ENCODE assay signal across 25 cellular contexts in genomic region chr6:25484900-25485299, GRCh38.
"Had no signal": no experiment of that assay in that cellular context is flagged by ENCODE, and none has a peak within 500 bp of the region (broad histone marks: within the 10 kb centered on the region; RNA-seq: fewer than 3 reads in every experiment).

No MANE protein-coding gene starts in this region.

- ATAC-seq: activated CD4-positive, alpha-beta T cell treated with anti-CD3 and anti-CD28 coated beads for 36 hours; activated CD8-positive, alpha-beta T cell treated with anti-CD3 and anti-CD28 coated beads, Interleukin-2, amount 10 ng/mL, durations not matched to agents 7 days and 5 days; activated naive CD4-positive, alpha-beta T cell treated with anti-CD3 and anti-CD28 coated beads, Interleukin-2, amount 50 U/mL, for 72 hours; activated T-cell treated with anti-CD3 and anti-CD28 coated beads, Interleukin-2, amount 50 U/mL, for 72 hours; gastroesophageal sphincter had no signal

- DNase-seq: activated CD4-positive, alpha-beta memory T cell treated with anti-CD3 and anti-CD28 coated beads for 36 hours; activated CD4-positive, alpha-beta T cell treated with anti-CD3 and anti-CD28 coated beads for 36 hours; activated CD4-positive, alpha-beta T cell treated with anti-CD3 and anti-CD28 coated beads, Interleukin-2, amount 10 ng/mL, durations not matched to agents 24 days and 14 days; activated CD4-positive, CD25-positive, alpha-beta regulatory T cell; activated CD4-positive, CD25-positive, alpha-beta regulatory T cell treated with anti-CD3 and anti-CD28 coated beads, Interleukin-2, amount 50 U/mL, for 72 hours; activated CD8-positive, alpha-beta memory T cell treated with anti-CD3 and anti-CD28 coated beads, Interleukin-2, amount 50 U/mL, for 48 hours; activated CD8-positive, alpha-beta T cell treated with anti-CD3 and anti-CD28 coated beads, Interleukin-2, amount 10 ng/mL, durations not matched to agents 7 days and 5 days; activated gamma-delta T cell; activated naive CD4-positive, alpha-beta T cell; activated naive CD4-positive, alpha-beta T cell treated with anti-CD3 and anti-CD28 coated beads, Interleukin-2, amount 10 ng/mL, durations not matched to agents 7 days and 5 days; activated naive CD8-positive, alpha-beta T cell treated with anti-CD3 and anti-CD28 coated beads, Interleukin-2, amount 10 ng/mL, durations not matched to agents 7 days and 5 days; activated T-cell treated with anti-CD3 and anti-CD28 coated beads for 4 hours; activated T-cell treated with anti-CD3 and anti-CD28 coated beads, Interleukin-2, amount 50 U/mL, for 24 hours; activated T-cell treated with anti-CD3 and anti-CD28 coated beads, Interleukin-2, amount 50 U/mL, for 72 hours; central memory CD4-positive, alpha-beta T cell; cerebellar nuclear complex; colonic mucosa; effector CD8-positive, alpha-beta T cell; esophagus squamous epithelium; foreskin melanocyte; head of caudate nucleus; hypothalamus; T1000 had no signal
